In the genomic region with DNA sequence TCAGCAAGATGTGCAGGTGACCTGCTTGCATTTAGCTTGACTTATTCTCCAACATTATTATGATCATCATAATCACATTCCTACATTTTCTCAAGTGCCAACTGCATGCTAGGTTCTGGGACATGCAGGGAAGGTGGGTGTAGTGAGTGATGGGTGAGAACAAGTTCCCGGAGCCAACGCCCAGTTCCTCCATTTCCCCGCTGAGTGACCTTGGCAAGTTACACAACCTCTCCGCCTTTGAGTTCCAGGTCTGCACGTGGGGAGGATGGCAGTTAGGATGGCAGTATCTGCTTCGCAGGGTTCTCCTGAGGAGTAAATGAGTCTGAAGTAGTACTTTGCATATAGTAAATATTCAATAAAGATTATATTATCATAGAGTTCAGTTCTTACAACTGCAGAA, we compare ENCODE assay signal across 21 cellular contexts.
DNase-seq lines count a peak whose midpoint lies in the region; ATAC-seq and TF ChIP-seq lines count a peak whose summit lies in the region.
"Had no signal": no experiment of that assay in that cellular context is flagged by ENCODE, and none has a peak within 500 bp of the region (broad histone marks: within the 10 kb centered on the region; RNA-seq: fewer than 3 reads in every experiment).

No MANE protein-coding gene starts in this region.

- peaks cover 10 to 14% of the 10 kb centered on the region in 2 donors for H3K4me1 Mint-ChIP-seq in natural killer cell treated with Interleukin-12 subunit alpha and Interleukin-12 subunit beta and Interleukin-15 and Interleukin-18, amount 100 ng/mL, for 72 hours (ENCODE audit: low read depth in 2 of 2)
- peaks cover 8 to 19% of the 10 kb centered on the region in 2 donors for H3K4me1 Mint-ChIP-seq in natural killer cell
- H3K4me1 Mint-ChIP-seq: CD14-positive monocyte had no signal

- H3K27ac Mint-ChIP-seq in natural killer cell treated with Interleukin-12 subunit alpha and Interleukin-12 subunit beta and Interleukin-15 and Interleukin-18, amount 100 ng/mL, for 72 hours, result no peak overlapping the region
- H3K27ac Mint-ChIP-seq in natural killer cell, result no peak overlapping the region
- H3K27ac Mint-ChIP-seq: CD4-positive, alpha-beta T cell; HFFc6 had no signal

- H3K4me1 ChIP-seq in osteoblast (ENCODE audit: insufficient read depth, low read length), result no peaks in the 10 kb centered on the region
- H3K4me1 ChIP-seq in spleen, result no peaks in the 10 kb centered on the region
- H3K4me1 ChIP-seq in body of pancreas, result no peaks in the 10 kb centered on the region
- H3K4me1 ChIP-seq: A549, BE2C, HAP-1 had no signal

- peaks cover 5% of the 10 kb centered on the region for H3K27me3 ChIP-seq in osteoblast (ENCODE audit: insufficient read depth, low read length)
- H3K27me3 ChIP-seq in spleen (replicated peaks in 1 of 7), result peaks cover 0 to 18% (median 0%) of the 10 kb centered on the region in 7 donors
- H3K27me3 ChIP-seq in body of pancreas, result no peaks in the 10 kb centered on the region
- H3K27me3 ChIP-seq: BE2C; BLaER1 treated with 17β-estradiol and CSF1 and Interleukin-3, amounts not matched to agents 10 nM and 100 nM had no signal

- WGBS in spleen, 5 donors, result 62 to 82% (median 67%) methylated on average over 6 of the region's 6 CpGs
- 63 to 73% methylated on average over 6 of the region's 6 CpGs for WGBS in body of pancreas, 2 donors

- no peaks in the 10 kb centered on the region for H3K9me3 Mint-ChIP-seq in natural killer cell treated with Interleukin-12 subunit alpha and Interleukin-12 subunit beta and Interleukin-15 and Interleukin-18, amount 100 ng/mL, for 72 hours
- H3K9me3 Mint-ChIP-seq in natural killer cell, result no peaks in the 10 kb centered on the region
- H3K9me3 Mint-ChIP-seq: CD4-positive, alpha-beta T cell; HFFc6 had no signal

- H3K36me3 ChIP-seq in osteoblast (ENCODE audit: insufficient read depth, low read length) (no peaks in the 10 kb centered on the region), spleen (no peaks in the 10 kb centered on the region), body of pancreas (replicated peaks in 1 of 2; ENCODE audit: insufficient read depth in 1 of 2, low read depth in 2 of 2) (no peaks in the 10 kb centered on the region)
- H3K36me3 ChIP-seq: BE2C; BLaER1 treated with 17β-estradiol and CSF1 and Interleukin-3, amounts not matched to agents 10 nM and 100 nM; HAP-1 had no signal

- no peak overlapping the region for H2AFZ ChIP-seq in osteoblast (ENCODE audit: low read length)

- no peaks in the 10 kb centered on the region for H4K20me1 ChIP-seq in osteoblast (ENCODE audit: insufficient read depth, low read length)

- H3K36me3 Mint-ChIP-seq in natural killer cell treated with Interleukin-12 subunit alpha and Interleukin-12 subunit beta and Interleukin-15 and Interleukin-18, amount 100 ng/mL, for 72 hours, result no peaks in the 10 kb centered on the region
- no peaks in the 10 kb centered on the region for H3K36me3 Mint-ChIP-seq in natural killer cell
- H3K36me3 Mint-ChIP-seq: CD14-positive monocyte; CD8-positive, alpha-beta memory T cell had no signal

- ATAC-seq in natural killer cell treated with Interleukin-12 subunit alpha and Interleukin-12 subunit beta and Interleukin-15 and Interleukin-18, amount 100 ng/mL, for 72 hours, result no peak
- ATAC-seq in natural killer cell, result no peak
- ATAC-seq in HG03469 (IDR thresholded peaks at IDR 0.05; ENCODE audit: unreplicated experiment), result no peak
- ATAC-seq in body of pancreas, result no peak
- ATAC-seq: A549 had no signal

- no peak overlapping the region for H3K4me2 ChIP-seq in osteoblast (ENCODE audit: insufficient read depth, low read length)
- H3K4me2 ChIP-seq: A549; BLaER1 treated with 17β-estradiol and CSF1 and Interleukin-3, amounts not matched to agents 10 nM and 100 nM had no signal

- H3K27me3 Mint-ChIP-seq in natural killer cell treated with Interleukin-12 subunit alpha and Interleukin-12 subunit beta and Interleukin-15 and Interleukin-18, amount 100 ng/mL, for 72 hours, result peaks cover 0 to 6% of the 10 kb centered on the region in 2 donors
- peaks cover 0 to 8% of the 10 kb centered on the region in 2 donors for H3K27me3 Mint-ChIP-seq in natural killer cell (ENCODE audit: low read depth in 2 of 2)

- H3K79me2 ChIP-seq in osteoblast (ENCODE audit: insufficient read depth, low read length), result no peaks in the 10 kb centered on the region

- DNase-seq in natural killer cell treated with Interleukin-12 subunit alpha and Interleukin-12 subunit beta and Interleukin-15 and Interleukin-18, amount 100 ng/mL, for 72 hours (ENCODE audit: low spot score), result peak; percentile 12
- DNase-seq in natural killer cell (no peak), osteoblast (ENCODE audit: insufficient read length, low spot score, missing footprints) (peak; percentile 83), spleen (peak; percentile 15), body of pancreas (no peak)
- DNase-seq: 8988T; ACHN; AML-193; BE2C; CD4-positive, alpha-beta T cell; DMS 273 treated with DMSO at 0.1 percent for 48 hours; DMS79 treated with DMSO at 0.1 percent for 48 hours; GF-D8; GOT3; HFFc6 had no signal

- intact Hi-C loops in natural killer cell (cut with micrococcal nuclease) (no loop called here), spleen (cut with DNase I; ENCODE audit: low total_unique reads) (no loop called here), body of pancreas (cut with DNase I) (no loop called here)

- H3K4me3 Mint-ChIP-seq in natural killer cell treated with Interleukin-12 subunit alpha and Interleukin-12 subunit beta and Interleukin-15 and Interleukin-18, amount 100 ng/mL, for 72 hours, result no peak overlapping the region
- no peak overlapping the region for H3K4me3 Mint-ChIP-seq in natural killer cell
- H3K4me3 Mint-ChIP-seq: CD14-positive monocyte; CD4-positive, alpha-beta T cell; CD8-positive, alpha-beta memory T cell; HFFc6 had no signal

- no peak overlapping the region for H3K27ac ChIP-seq in osteoblast (ENCODE audit: low read depth, low read length)
- H3K27ac ChIP-seq in spleen, result no peak overlapping the region
- H3K27ac ChIP-seq in body of pancreas, result no peak overlapping the region
- H3K27ac ChIP-seq: A549; BLaER1 treated with 17β-estradiol and CSF1 and Interleukin-3, amounts not matched to agents 10 nM and 100 nM had no signal

- TF ChIP-seq CTCF in natural killer cell (IDR thresholded peaks at IDR 0.05) (no peak), osteoblast (IDR thresholded peaks at IDR 0.05; ENCODE audit: extremely low read depth, low read depth, low read length) (no peak), spleen (IDR thresholded peaks at IDR 0.05 in 8 of 11, conservative IDR thresholded peaks at IDR 0.05 in 3 of 11) (no peak), body of pancreas (IDR thresholded peaks at IDR 0.05) (no peak)

- H3K9me3 ChIP-seq in osteoblast (ENCODE audit: low read depth, low read length) (no peaks in the 10 kb centered on the region), spleen (peaks cover 0 to 2% (median 0%) of the 10 kb centered on the region in 8 donors), body of pancreas (no peaks in the 10 kb centered on the region)
- H3K9me3 ChIP-seq: A549; BE2C; BLaER1 treated with 17β-estradiol and CSF1 and Interleukin-3, amounts not matched to agents 10 nM and 100 nM; HAP-1 had no signal

- H3K4me3 ChIP-seq in osteoblast (ENCODE audit: insufficient read depth, low read length) (no peak overlapping the region), spleen (no peak overlapping the region), body of pancreas (no peak overlapping the region)
- H3K4me3 ChIP-seq: A549; BLaER1 treated with 17β-estradiol and CSF1 and Interleukin-3, amounts not matched to agents 10 nM and 100 nM; HAP-1 had no signal

- TF ChIP-seq POLR2A in spleen (IDR thresholded peaks at IDR 0.05) (no peak), body of pancreas (IDR thresholded peaks at IDR 0.05) (no peak)

Comparison
In these comparisons a context has a peak if more than half of its experiments do, and no peak if none do; other contexts are left out.
1. DNase-seq: peak in natural killer cell treated with Interleukin-12 subunit alpha and Interleukin-12 subunit beta and Interleukin-15 and Interleukin-18, amount 100 ng/mL, for 72 hours (single experiment), osteoblast (single experiment) and spleen (single experiment); none in natural killer cell (single experiment) and body of pancreas (0 of 4).